ENCODE assay signal across 16 cellular contexts in genomic region chr22:31143038-31143437, GRCh38. TPM values are rescaled to one million over a fixed set of nuclear protein-coding genes. Genes with fewer than 3 reads are reported as not detected.
"Had no signal": no experiment of that assay in that cellular context is flagged by ENCODE, and none has a peak within 500 bp of the region (broad histone marks: within the 10 kb centered on the region; RNA-seq: fewer than 3 reads in every experiment).

No MANE protein-coding gene starts in this region.

- H3K4me1 Mint-ChIP-seq: activated naive CD8-positive, alpha-beta T cell treated with anti-CD3 and anti-CD28 coated beads, Interleukin-2, amount 50 U/mL, for 24 hours; stimulated activated naive B cell treated with anti-CD40 and anti-IgM and Interleukin-4, amounts not matched to agents 10 μg/mL and 1 μg/mL and 100 μg/mL, for 72 hours had no signal

- H3K9me3 ChIP-seq: upper lobe of left lung had no signal

- H3K27me3 ChIP-seq: upper lobe of left lung had no signal

- H3K36me3 ChIP-seq: upper lobe of left lung had no signal

- H3K4me2 ChIP-seq: hepatocyte had no signal

- H3K4me3 Mint-ChIP-seq: activated naive CD4-positive, alpha-beta T cell treated with anti-CD3 and anti-CD28 coated beads for 36 hours; activated naive CD8-positive, alpha-beta T cell treated with anti-CD3 and anti-CD28 coated beads, Interleukin-2, amount 50 U/mL, for 24 hours; nephron progenitor cell; stimulated activated naive B cell treated with anti-CD40 and anti-IgM and Interleukin-4, amounts not matched to agents 10 μg/mL and 1 μg/mL and 100 μg/mL, for 72 hours had no signal

- H3K27ac ChIP-seq: hepatocyte, upper lobe of left lung, VCaP had no signal

- DNase-seq: activated CD4-positive, alpha-beta T cell treated with anti-CD3 and anti-CD28 coated beads for 1 hour; activated CD4-positive, alpha-beta T cell treated with anti-CD3 and anti-CD28 coated beads, Interleukin-2, amount 50 U/mL, for 4 hours; activated naive CD4-positive, alpha-beta T cell treated with anti-CD3 and anti-CD28 coated beads for 36 hours; activated naive CD8-positive, alpha-beta T cell treated with anti-CD3 and anti-CD28 coated beads, Interleukin-2, amount 50 U/mL, for 24 hours; left ventricle myocardium superior; mesendoderm; nephron progenitor cell; stimulated activated naive B cell treated with anti-CD40 and anti-IgM and Interleukin-4, amounts not matched to agents 10 μg/mL and 1 μg/mL and 100 μg/mL, for 72 hours; upper lobe of left lung had no signal

- ATAC-seq: activated naive CD8-positive, alpha-beta T cell treated with anti-CD3 and anti-CD28 coated beads, Interleukin-2, amount 50 U/mL, for 24 hours; stimulated activated naive B cell treated with anti-CD40 and anti-IgM and Interleukin-4, amounts not matched to agents 10 μg/mL and 1 μg/mL and 100 μg/mL, for 72 hours had no signal

- H3K4me3 ChIP-seq: hepatocyte, upper lobe of left lung had no signal

- H3K27ac Mint-ChIP-seq: activated naive CD4-positive, alpha-beta T cell treated with anti-CD3 and anti-CD28 coated beads for 36 hours; activated naive CD8-positive, alpha-beta T cell treated with anti-CD3 and anti-CD28 coated beads, Interleukin-2, amount 50 U/mL, for 24 hours; activated T-helper 2 cell treated with anti-CD3 and anti-CD28 coated beads, Interferon-gamma antibody, Interleukin-2, Interleukin-4, amounts not matched to agents 10 μg/mL and 5 μg/mL and 100 μg/mL, durations not matched to agents 14 hours and 24 hours and 36 hours; nephron progenitor cell; stimulated activated naive B cell treated with anti-CD40 and anti-IgM and Interleukin-4, amounts not matched to agents 10 μg/mL and 1 μg/mL and 100 μg/mL, for 72 hours had no signal

- H3K79me2 ChIP-seq: hepatocyte had no signal

- H2AFZ ChIP-seq: hepatocyte had no signal

RNA-seq across cellular contexts. Expression of gene PLA2G3, which starts 2.7 kb away (rescaled TPM):
- total RNA-seq: activated naive CD4-positive, alpha-beta T cell treated with anti-CD3 and anti-CD28 coated beads for 36 hours; activated T-helper 2 cell treated with anti-CD3 and anti-CD28 coated beads, Interferon-gamma antibody, Interleukin-2, Interleukin-4, amounts not matched to agents 10 μg/mL and 5 μg/mL and 100 μg/mL, durations not matched to agents 14 hours and 24 hours and 36 hours; aorta; left ventricle myocardium superior; osteocyte; subcutaneous adipose tissue; T-helper 1 cell treated with Interleukin-12 subunit alpha and Interleukin-12 subunit beta and Interleukin-4 antibody, amounts not matched to agents 30 ng/mL and 1 ng/mL, for 36 hours had no signal

RNA-seq across cellular contexts. Expression of gene INPP5J, which starts 20.3 kb away (rescaled TPM):
- total RNA-seq: subcutaneous adipose tissue; T-helper 1 cell treated with Interleukin-12 subunit alpha and Interleukin-12 subunit beta and Interleukin-4 antibody, amounts not matched to agents 30 ng/mL and 1 ng/mL, for 36 hours had no signal
